1 cellular context compared by ENCODE assay signal in the genomic region with DNA sequence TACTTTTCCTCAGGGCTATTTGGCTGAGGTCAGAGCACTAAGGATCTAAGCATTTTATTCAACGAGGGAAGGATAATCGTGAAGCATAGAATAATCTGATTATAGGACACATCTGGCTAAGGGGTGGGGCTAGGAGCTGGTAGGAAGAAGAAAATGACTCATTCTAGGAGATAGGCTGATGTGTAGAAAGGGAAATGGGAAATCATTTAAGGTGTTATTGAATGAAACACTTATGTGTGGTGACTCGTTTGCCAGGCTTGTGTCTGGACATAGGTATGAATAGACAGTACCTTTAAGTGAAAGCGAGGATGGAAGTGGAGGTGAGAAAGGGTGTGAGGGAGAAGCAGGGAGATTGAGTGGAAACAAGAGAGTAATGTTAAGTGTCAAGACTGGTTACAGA.
TF ChIP-seq lines count a peak whose summit lies in the region.

No MANE protein-coding gene starts in this region.

TF ChIP-seq in SK-N-SH, 30 proteins besides CTCF, POLR2A, EP300 and RAD21 (continued from another document):
- TF ChIP-seq POLR2AphosphoS5 (IDR thresholded peaks at IDR 0.05; ENCODE audit: low read depth, low read length) (no peak), FOXM1 (IDR thresholded peaks at IDR 0.05; ENCODE audit: low read depth) (no peak), MEF2A (IDR thresholded peaks at IDR 0.05; ENCODE audit: borderline replicate concordance, low read depth) (no peak), IRF3 (IDR thresholded peaks at IDR 0.05; ENCODE audit: low read depth, low read length) (no peak), MAX (IDR thresholded peaks at IDR 0.05; ENCODE audit: low read depth) (no peak), EZH2phosphoT487 (IDR thresholded peaks at IDR 0.05; ENCODE audit: borderline replicate concordance, low read depth) (no peak), RXRA (IDR thresholded peaks at IDR 0.05; ENCODE audit: borderline replicate concordance, low read depth) (no peak), FOXJ3 (CRISPR knock-in tag; IDR thresholded peaks at IDR 0.05) (no peak), TAF1 (IDR thresholded peaks at IDR 0.05; ENCODE audit: borderline replicate concordance, low read depth, low read length) (no peak), RFX5 (IDR thresholded peaks at IDR 0.05; ENCODE audit: low read length) (no peak), ELF1 (IDR thresholded peaks at IDR 0.05) (no peak)
- TF ChIP-seq, protein P1, sequence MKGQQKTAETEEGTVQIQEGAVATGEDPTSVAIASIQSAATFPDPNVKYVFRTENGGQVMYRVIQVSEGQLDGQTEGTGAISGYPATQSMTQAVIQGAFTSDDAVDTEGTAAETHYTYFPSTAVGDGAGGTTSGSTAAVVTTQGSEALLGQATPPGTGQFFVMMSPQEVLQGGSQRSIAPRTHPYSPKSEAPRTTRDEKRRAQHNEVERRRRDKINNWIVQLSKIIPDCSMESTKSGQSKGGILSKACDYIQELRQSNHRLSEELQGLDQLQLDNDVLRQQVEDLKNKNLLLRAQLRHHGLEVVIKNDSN (IDR thresholded peaks at IDR 0.05; ENCODE audit: borderline replicate concordance, low read depth): no peak
